In genomic region chr3:128486692-128487537, GRCh38 we compare ENCODE assay signal across 1 cellular context.
TF ChIP-seq lines count a peak whose summit lies in the region.

No MANE protein-coding gene starts in this region.

TF ChIP-seq in A549, 52 proteins besides CTCF, POLR2A, EP300 and RAD21 (continued from another document):
- TF ChIP-seq REST (IDR thresholded peaks at IDR 0.05) (no peak), ATOH8 (CRISPR knock-in tag; IDR thresholded peaks at IDR 0.05; ENCODE audit: low read depth) (no peak), ZC3H11A (IDR thresholded peaks at IDR 0.05) (no peak)
TF ChIP-seq in A549: peak in this region for 0.
